ENCODE assay signal across 8 cellular contexts in the genomic region with DNA sequence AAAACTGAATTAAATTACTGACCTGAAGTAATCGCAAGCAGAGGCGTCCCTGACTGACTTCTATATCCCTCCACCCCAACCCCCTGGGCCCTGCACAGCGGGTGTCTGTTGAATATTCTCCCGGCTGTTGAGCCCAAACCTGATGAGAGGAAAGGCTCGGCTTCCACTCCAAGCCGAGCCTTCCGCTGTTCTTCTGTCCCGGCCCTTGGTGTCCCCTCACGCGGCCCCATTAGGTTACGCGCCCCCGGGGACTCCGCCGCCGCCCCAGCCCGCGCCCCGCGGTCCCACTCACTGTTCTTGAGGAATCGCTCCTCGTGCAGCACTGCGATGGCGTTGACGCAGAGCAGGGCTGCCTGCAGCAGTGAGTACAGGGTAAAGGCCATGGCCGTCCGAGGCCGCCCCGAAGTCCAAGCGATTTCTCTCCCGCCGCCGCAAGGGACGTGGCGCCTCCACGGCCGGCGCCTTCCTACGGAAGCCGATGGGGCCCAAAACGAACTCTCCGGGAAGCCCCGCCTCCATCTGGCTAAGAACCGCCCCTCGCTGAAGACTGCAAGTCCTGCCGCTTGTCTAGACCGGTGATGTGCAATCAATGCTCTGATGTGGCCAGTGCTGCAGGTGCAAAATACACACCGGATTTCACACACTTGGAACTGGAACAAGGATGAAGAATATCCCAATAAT. TPM values are rescaled to one million over a fixed set of nuclear protein-coding genes. Genes with fewer than 3 reads are reported as not detected.
A peak's percentile ranks its signal among the peaks of the same experiment; 100 is the strongest.
DNase-seq lines count a peak whose midpoint lies in the region; ATAC-seq and TF ChIP-seq lines count a peak whose summit lies in the region.

A gene with protein sequence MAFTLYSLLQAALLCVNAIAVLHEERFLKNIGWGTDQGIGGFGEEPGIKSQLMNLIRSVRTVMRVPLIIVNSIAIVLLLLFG (minus strand): TSS at position 470 of the 681 bp plus-strand sequence. CDS start 87 bp downstream, at position 383.

- H3K27me3 Mint-ChIP-seq in GM23338 (ENCODE audit: insufficient read depth, low read depth, poor library complexity) (peaks cover 5% of the 10 kb centered on the region), neural progenitor cell (ENCODE audit: insufficient read depth, low read depth) (peaks cover 3% of the 10 kb centered on the region)

- H3K27me3 ChIP-seq in GM23338 (ENCODE audit: insufficient read depth) (no peaks in the 10 kb centered on the region), neural progenitor cell (no peaks in the 10 kb centered on the region), stomach smooth muscle (ENCODE audit: control insufficient read depth in 1 of 2, insufficient read depth in 2 of 2, low read length in 2 of 2) (no peaks in the 10 kb centered on the region)

- H3K9me3 Mint-ChIP-seq in GM23338 (no peaks in the 10 kb centered on the region), neural progenitor cell (no peaks in the 10 kb centered on the region)

- H3K36me3 ChIP-seq in GM23338 (ENCODE audit: insufficient read depth) (no peaks in the 10 kb centered on the region), neural progenitor cell (no peaks in the 10 kb centered on the region), stomach smooth muscle (ENCODE audit: control insufficient read depth in 2 of 2, insufficient read depth in 2 of 2, low read length in 2 of 2) (no peaks in the 10 kb centered on the region)

- no peaks in the 10 kb centered on the region for H3K9me3 ChIP-seq in neural progenitor cell (ENCODE audit: low read depth)
- no peaks in the 10 kb centered on the region for H3K9me3 ChIP-seq in stomach smooth muscle (ENCODE audit: control insufficient read depth in 2 of 2, low read length in 2 of 2)

- H3K9ac ChIP-seq in neural progenitor cell = peak within 1 kb of the TSS; percentile 68
- peak within 1 kb of the TSS; percentile 86 to 92 for H3K9ac ChIP-seq in stomach smooth muscle (ENCODE audit: low read length in 2 of 2)

- peak; percentile 87 for TF ChIP-seq POLR2A in Raji (IDR thresholded peaks at IDR 0.05; ENCODE audit: insufficient read depth, low read depth, low read length)

- DNase-seq in EH (ENCODE audit: low read depth) = peak; percentile 88
- peak; percentile 94 for DNase-seq in GM23338 (ENCODE audit: low spot score)
- DNase-seq in LNCaP clone FGC (ENCODE audit: low read depth) = peak; percentile 77
- peak; percentile 78 for DNase-seq in activated T-helper 9 cell treated with anti-CD3 and anti-CD28 coated beads, Interleukin-2, amount 50 U/mL, for 16 hours (ENCODE audit: low read depth)
- peak; percentile 76 for DNase-seq in fibroblast of the conjunctiva (ENCODE audit: low read depth)
- peak; percentile 93 for DNase-seq in neural progenitor cell (ENCODE audit: low spot score)

- H3K27ac Mint-ChIP-seq in GM23338 (peak within 1 kb of the TSS; percentile 86), neural progenitor cell (peak within 1 kb of the TSS; percentile 81)

- H3K4me1 ChIP-seq in GM23338 (ENCODE audit: insufficient read depth) (peaks cover 14% of the 10 kb centered on the region), neural progenitor cell (peaks cover 8% of the 10 kb centered on the region), stomach smooth muscle (ENCODE audit: control insufficient read depth, insufficient read depth, low read length) (peaks cover 11% of the 10 kb centered on the region)

- peak within 1 kb of the TSS; percentile 87 for H3K27ac ChIP-seq in GM23338 (ENCODE audit: low read depth)
- H3K27ac ChIP-seq in neural progenitor cell = no peak within 1 kb of the TSS
- H3K27ac ChIP-seq in stomach smooth muscle (ENCODE audit: low read length) = peak within 1 kb of the TSS; percentile 58

- H3K4me3 ChIP-seq in GM23338 (peak within 1 kb of the TSS; percentile 96), LNCaP clone FGC (ENCODE audit: low read depth, low read length) (peak within 1 kb of the TSS; percentile 98), neural progenitor cell (peak within 1 kb of the TSS; percentile 92), stomach smooth muscle (ENCODE audit: low read length in 2 of 2) (peak within 1 kb of the TSS; percentile 80 to 87)

- H3K4me2 ChIP-seq in GM23338 (peak within 1 kb of the TSS; percentile 80), neural progenitor cell (peak within 1 kb of the TSS; percentile 81)

- H4K20me1 ChIP-seq in GM23338 (replicated peaks; ENCODE audit: insufficient read depth) (peaks cover 25% of the 10 kb centered on the region; the same call in 1 of the 2 replicates), neural progenitor cell (ENCODE audit: low read depth) (peaks cover 19% of the 10 kb centered on the region)

- no peaks in the 10 kb centered on the region for H3K9me2 ChIP-seq in GM23338 (ENCODE audit: insufficient read depth)

- H3K36me3 Mint-ChIP-seq in GM23338 (ENCODE audit: low read depth) (no peaks in the 10 kb centered on the region), neural progenitor cell (no peaks in the 10 kb centered on the region)

- H3F3A ChIP-seq in GM23338 (replicated peaks; ENCODE audit: low read depth) = no peaks in the 10 kb centered on the region
- H3F3A ChIP-seq in neural progenitor cell (ENCODE audit: low read depth) = no peaks in the 10 kb centered on the region

- H2AFZ ChIP-seq in GM23338 = peak within 1 kb of the TSS; percentile 98
- peak within 1 kb of the TSS; percentile 89 for H2AFZ ChIP-seq in neural progenitor cell (replicated peaks)

- H3K4me3 Mint-ChIP-seq in GM23338 (no peak within 1 kb of the TSS; the same call in 2 of the 3 replicates), neural progenitor cell (peak within 1 kb of the TSS; percentile 72)

- H3K4me1 Mint-ChIP-seq in GM23338 (no peaks in the 10 kb centered on the region; the same call in 2 of the 3 replicates), neural progenitor cell (no peaks in the 10 kb centered on the region)

- TF ChIP-seq CTCF in GM23338 (conservative IDR thresholded peaks at IDR 0.05; ENCODE audit: low read depth in 2 of 2) (no peak), LNCaP clone FGC (IDR thresholded peaks at IDR 0.05; ENCODE audit: control insufficient read depth, extremely low read depth, insufficient read depth) (no peak), neural progenitor cell (IDR thresholded peaks at IDR 0.05) (peak; percentile 8)

- H3K79me2 ChIP-seq in GM23338 (replicated peaks; ENCODE audit: insufficient read depth) = peaks cover 42% of the 10 kb centered on the region
- peaks cover 51% of the 10 kb centered on the region for H3K79me2 ChIP-seq in neural progenitor cell (ENCODE audit: low read depth)

- ATAC-seq in GM23338 = peak; percentile 82

RNA-seq across cellular contexts. Expression of the gene that starts here (rescaled TPM):
- total RNA-seq in GM23338 (2014; rRNA removed; shearing (Covaris generic)) = 10.6 and 12.2 TPM in 2 replicates
- 24.0 TPM in 2 replicates for polyA plus RNA-seq in GM23338 (2016; fragmentation: Nextera tagmentation; extraction: Ambion mirVana)
- total RNA-seq in neural progenitor cell (ENCODE audit: low replicate concordance) = 10.9 and 16.6 TPM in 2 replicates
